36 cellular contexts compared by ENCODE assay signal in genomic region chr12:67539329-67539728, GRCh38.
"Had no signal": no experiment of that assay in that cellular context is flagged by ENCODE, and none has a peak within 500 bp of the region (broad histone marks: within the 10 kb centered on the region; RNA-seq: fewer than 3 reads in every experiment).

No MANE protein-coding gene starts in this region.

- H3K9me3 ChIP-seq: adrenal gland, body of pancreas had no signal

- DNase-seq: activated B cell treated with CpG ODN at 0.5 μM for 24 hours; activated CD4-positive, alpha-beta memory T cell treated with anti-CD3 and anti-CD28 coated beads for 36 hours; activated CD4-positive, alpha-beta T cell treated with anti-CD3 and anti-CD28 coated beads for 4 hours; activated CD4-positive, alpha-beta T cell treated with anti-CD3 and anti-CD28 coated beads, Interleukin-2, amount 10 ng/mL, durations not matched to agents 24 days and 14 days; activated CD4-positive, alpha-beta T cell treated with anti-CD3 and anti-CD28 coated beads, Interleukin-2, amount 50 U/mL, for 1 hour; activated CD4-positive, alpha-beta T cell treated with anti-CD3 and anti-CD28 coated beads, Interleukin-2, amount 50 U/mL, for 4 hours; activated CD4-positive, CD25-positive, alpha-beta regulatory T cell treated with anti-CD3 and anti-CD28 coated beads, Interleukin-2, amount 50 U/mL, for 72 hours; activated CD8-positive, alpha-beta memory T cell treated with anti-CD3 and anti-CD28 coated beads, Interleukin-2, amount 50 U/mL, for 4 hours; activated CD8-positive, alpha-beta T cell treated with anti-CD3 and anti-CD28 coated beads for 36 hours; activated effector memory CD4-positive, alpha-beta T cell treated with anti-CD3 and anti-CD28 coated beads, Interleukin-2, amount 50 U/mL, for 16 hours; activated gamma-delta T cell treated with Interleukin-2 at 50 U/mL for 16 hours; activated naive CD4-positive, alpha-beta T cell; activated naive CD4-positive, alpha-beta T cell treated with anti-CD3 and anti-CD28 coated beads for 36 hours; activated naive CD4-positive, alpha-beta T cell treated with anti-CD3 and anti-CD28 coated beads, Interleukin-2, amount 50 U/mL, for 16 hours; activated naive CD8-positive, alpha-beta T cell treated with anti-CD3 and anti-CD28 coated beads for 36 hours; activated T-cell treated with anti-CD3 and anti-CD28 coated beads for 4 hours; activated T-cell treated with anti-CD3 and anti-CD28 coated beads, Interleukin-2, amount 50 U/mL, for 1 hour; activated T-cell treated with anti-CD3 and anti-CD28 coated beads, Interleukin-2, amount 50 U/mL, for 4 hours; activated T-cell treated with anti-CD3 and anti-CD28 coated beads, Interleukin-2, amount 50 U/mL, for 72 hours; adrenal gland; amniotic stem cell; aorta; body of pancreas; caudate nucleus; cerebellar nuclear complex; T-helper 1 cell; T-helper 2 cell; T-helper 9 cell had no signal

- H3K4me3 Mint-ChIP-seq: activated B cell treated with CpG ODN at 0.5 μM for 24 hours; activated CD4-positive, alpha-beta memory T cell treated with anti-CD3 and anti-CD28 coated beads for 36 hours; activated CD4-positive, alpha-beta T cell treated with anti-CD3 and anti-CD28 coated beads, Interleukin-2, amount 10 ng/mL, durations not matched to agents 24 days and 14 days; activated CD8-positive, alpha-beta T cell treated with anti-CD3 and anti-CD28 coated beads for 36 hours; activated naive CD4-positive, alpha-beta T cell treated with anti-CD3 and anti-CD28 coated beads for 36 hours; activated naive CD8-positive, alpha-beta T cell treated with anti-CD3 and anti-CD28 coated beads for 36 hours; activated T-cell treated with anti-CD3 and anti-CD28 coated beads, Interleukin-2, amount 50 U/mL, for 4 hours; activated T-cell treated with anti-CD3 and anti-CD28 coated beads, Interleukin-2, amount 50 U/mL, for 72 hours; activated T-helper 1 cell treated with anti-CD3 and anti-CD28 coated beads, Interleukin-12 subunit alpha, Interleukin-12 subunit beta, Interleukin-2, Interleukin-4 antibody, amounts not matched to agents 30 ng/mL and 10 ng/mL and 1 ng/mL, durations not matched to agents 14 hours and 24 hours and 36 hours; activated T-helper 17 cell treated with anti-CD3 and anti-CD28 coated beads, Interleukin-2, amount 50 U/mL, for 72 hours; central memory CD8-positive, alpha-beta T cell; T-helper 1 cell treated with Interleukin-12 subunit alpha and Interleukin-12 subunit beta and Interleukin-4 antibody, amounts not matched to agents 30 μg/mL and 1 μg/mL, for 36 hours; T-helper 2 cell treated with Interferon-gamma antibody and Interleukin-4, amounts not matched to agents 5 μg/mL and 100 μg/mL, for 36 hours had no signal

- H3K27me3 Mint-ChIP-seq: activated CD4-positive, alpha-beta memory T cell treated with anti-CD3 and anti-CD28 coated beads for 36 hours; activated CD8-positive, alpha-beta T cell treated with anti-CD3 and anti-CD28 coated beads for 36 hours; activated naive CD8-positive, alpha-beta T cell treated with anti-CD3 and anti-CD28 coated beads for 36 hours; activated T-helper 17 cell treated with anti-CD3 and anti-CD28 coated beads, Interleukin-2, amount 50 U/mL, for 72 hours; central memory CD8-positive, alpha-beta T cell had no signal

- H3K36me3 ChIP-seq: adrenal gland, cardiac muscle cell had no signal

- H3K27me3 ChIP-seq: adrenal gland, body of pancreas, cardiac muscle cell had no signal

- H3K36me3 Mint-ChIP-seq: activated CD4-positive, alpha-beta memory T cell treated with anti-CD3 and anti-CD28 coated beads for 36 hours; activated naive CD4-positive, alpha-beta T cell treated with anti-CD3 and anti-CD28 coated beads, Interleukin-2, amount 50 U/mL, for 72 hours; activated naive CD8-positive, alpha-beta T cell treated with anti-CD3 and anti-CD28 coated beads for 36 hours had no signal

- H3K9me3 Mint-ChIP-seq: activated B cell treated with CpG ODN at 0.5 μM for 24 hours; activated CD4-positive, alpha-beta memory T cell treated with anti-CD3 and anti-CD28 coated beads for 36 hours; activated CD4-positive, alpha-beta T cell treated with anti-CD3 and anti-CD28 coated beads, Interleukin-2, amount 10 ng/mL, durations not matched to agents 24 days and 14 days; activated CD8-positive, alpha-beta T cell treated with anti-CD3 and anti-CD28 coated beads for 36 hours; activated naive CD4-positive, alpha-beta T cell treated with anti-CD3 and anti-CD28 coated beads for 36 hours; activated naive CD8-positive, alpha-beta T cell treated with anti-CD3 and anti-CD28 coated beads for 36 hours; activated T-cell treated with anti-CD3 and anti-CD28 coated beads, Interleukin-2, amount 50 U/mL, for 4 hours; activated T-cell treated with anti-CD3 and anti-CD28 coated beads, Interleukin-2, amount 50 U/mL, for 72 hours; central memory CD8-positive, alpha-beta T cell; T-helper 1 cell treated with Interleukin-12 subunit alpha and Interleukin-12 subunit beta and Interleukin-4 antibody, amounts not matched to agents 30 μg/mL and 1 μg/mL, for 36 hours; T-helper 2 cell treated with Interferon-gamma antibody and Interleukin-4, amounts not matched to agents 5 μg/mL and 100 μg/mL, for 36 hours had no signal

- H3K4me1 ChIP-seq: body of pancreas had no signal

- H3K27ac Mint-ChIP-seq: activated B cell treated with CpG ODN at 0.5 μM for 24 hours; activated CD4-positive, alpha-beta memory T cell treated with anti-CD3 and anti-CD28 coated beads for 36 hours; activated CD4-positive, alpha-beta T cell treated with anti-CD3 and anti-CD28 coated beads, Interleukin-2, amount 10 ng/mL, durations not matched to agents 24 days and 14 days; activated CD8-positive, alpha-beta T cell treated with anti-CD3 and anti-CD28 coated beads for 36 hours; activated naive CD4-positive, alpha-beta T cell treated with anti-CD3 and anti-CD28 coated beads for 36 hours; activated naive CD4-positive, alpha-beta T cell treated with anti-CD3 and anti-CD28 coated beads, Interleukin-2, amount 50 U/mL, for 72 hours; activated naive CD8-positive, alpha-beta T cell treated with anti-CD3 and anti-CD28 coated beads for 36 hours; activated T-cell treated with anti-CD3 and anti-CD28 coated beads, Interleukin-2, amount 50 U/mL, for 72 hours; activated T-helper 1 cell treated with anti-CD3 and anti-CD28 coated beads, Interleukin-12 subunit alpha, Interleukin-12 subunit beta, Interleukin-2, Interleukin-4 antibody, amounts not matched to agents 30 ng/mL and 10 ng/mL and 1 ng/mL, durations not matched to agents 14 hours and 24 hours and 36 hours; activated T-helper 17 cell treated with anti-CD3 and anti-CD28 coated beads, Interleukin-2, amount 50 U/mL, for 72 hours; T-helper 1 cell treated with Interleukin-12 subunit alpha and Interleukin-12 subunit beta and Interleukin-4 antibody, amounts not matched to agents 30 μg/mL and 1 μg/mL, for 36 hours; T-helper 2 cell treated with Interferon-gamma antibody and Interleukin-4, amounts not matched to agents 5 μg/mL and 100 μg/mL, for 36 hours had no signal

- H3K27ac ChIP-seq: adrenal gland, body of pancreas, cardiac muscle cell, VCaP had no signal

- H3K4me3 ChIP-seq: adrenal gland, body of pancreas, cardiac muscle cell had no signal

- ATAC-seq: activated CD8-positive, alpha-beta T cell treated with anti-CD3 and anti-CD28 coated beads for 36 hours; activated naive CD4-positive, alpha-beta T cell treated with anti-CD3 and anti-CD28 coated beads, Interleukin-2, amount 50 U/mL, for 72 hours; activated T-cell treated with anti-CD3 and anti-CD28 coated beads, Interleukin-2, amount 50 U/mL, for 4 hours; activated T-cell treated with anti-CD3 and anti-CD28 coated beads, Interleukin-2, amount 50 U/mL, for 72 hours; activated T-helper 17 cell treated with anti-CD3 and anti-CD28 coated beads, Interleukin-2, amount 50 U/mL, for 72 hours; body of pancreas had no signal
